1 cellular context compared by ENCODE assay signal in genomic region chr9:137189297-137190295, GRCh38.
TF ChIP-seq lines count a peak whose summit lies in the region.

No MANE protein-coding gene starts in this region.

TF ChIP-seq in SK-N-SH, 30 proteins besides CTCF, POLR2A, EP300 and RAD21 (continued from another document):
- TF ChIP-seq, protein P1, sequence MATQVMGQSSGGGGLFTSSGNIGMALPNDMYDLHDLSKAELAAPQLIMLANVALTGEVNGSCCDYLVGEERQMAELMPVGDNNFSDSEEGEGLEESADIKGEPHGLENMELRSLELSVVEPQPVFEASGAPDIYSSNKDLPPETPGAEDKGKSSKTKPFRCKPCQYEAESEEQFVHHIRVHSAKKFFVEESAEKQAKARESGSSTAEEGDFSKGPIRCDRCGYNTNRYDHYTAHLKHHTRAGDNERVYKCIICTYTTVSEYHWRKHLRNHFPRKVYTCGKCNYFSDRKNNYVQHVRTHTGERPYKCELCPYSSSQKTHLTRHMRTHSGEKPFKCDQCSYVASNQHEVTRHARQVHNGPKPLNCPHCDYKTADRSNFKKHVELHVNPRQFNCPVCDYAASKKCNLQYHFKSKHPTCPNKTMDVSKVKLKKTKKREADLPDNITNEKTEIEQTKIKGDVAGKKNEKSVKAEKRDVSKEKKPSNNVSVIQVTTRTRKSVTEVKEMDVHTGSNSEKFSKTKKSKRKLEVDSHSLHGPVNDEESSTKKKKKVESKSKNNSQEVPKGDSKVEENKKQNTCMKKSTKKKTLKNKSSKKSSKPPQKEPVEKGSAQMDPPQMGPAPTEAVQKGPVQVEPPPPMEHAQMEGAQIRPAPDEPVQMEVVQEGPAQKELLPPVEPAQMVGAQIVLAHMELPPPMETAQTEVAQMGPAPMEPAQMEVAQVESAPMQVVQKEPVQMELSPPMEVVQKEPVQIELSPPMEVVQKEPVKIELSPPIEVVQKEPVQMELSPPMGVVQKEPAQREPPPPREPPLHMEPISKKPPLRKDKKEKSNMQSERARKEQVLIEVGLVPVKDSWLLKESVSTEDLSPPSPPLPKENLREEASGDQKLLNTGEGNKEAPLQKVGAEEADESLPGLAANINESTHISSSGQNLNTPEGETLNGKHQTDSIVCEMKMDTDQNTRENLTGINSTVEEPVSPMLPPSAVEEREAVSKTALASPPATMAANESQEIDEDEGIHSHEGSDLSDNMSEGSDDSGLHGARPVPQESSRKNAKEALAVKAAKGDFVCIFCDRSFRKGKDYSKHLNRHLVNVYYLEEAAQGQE (IDR thresholded peaks at IDR 0.05; ENCODE audit: low read depth, low read length): no peak
- TF ChIP-seq SIN3A (IDR thresholded peaks at IDR 0.05; ENCODE audit: borderline replicate concordance, low read depth, low read length) (no peak), NFIC (IDR thresholded peaks at IDR 0.05; ENCODE audit: borderline replicate concordance) (no peak), IRF3 (IDR thresholded peaks at IDR 0.05; ENCODE audit: low read depth, low read length) (no peak), FOSL2 (IDR thresholded peaks at IDR 0.05; ENCODE audit: borderline replicate concordance, low read depth) (no peak), RFX5 (IDR thresholded peaks at IDR 0.05; ENCODE audit: low read length) (no peak), PBX3 (IDR thresholded peaks at IDR 0.05) (no peak), RXRA (IDR thresholded peaks at IDR 0.05; ENCODE audit: borderline replicate concordance, low read depth) (no peak), CHD2 (IDR thresholded peaks at IDR 0.05; ENCODE audit: low read length, partially characterized antibody) (no peak), ELF1 (IDR thresholded peaks at IDR 0.05) (no peak), GABPA (IDR thresholded peaks at IDR 0.05; ENCODE audit: low read depth) (no peak), FOXM1 (IDR thresholded peaks at IDR 0.05; ENCODE audit: low read depth) (no peak), EZH2phosphoT487 (IDR thresholded peaks at IDR 0.05; ENCODE audit: borderline replicate concordance, low read depth) (no peak), GATA2 (CRISPR knock-in tag; IDR thresholded peaks at IDR 0.05) (no peak), NRF1 (IDR thresholded peaks at IDR 0.05; ENCODE audit: low read depth, low read length) (no peak), RCOR1 (IDR thresholded peaks at IDR 0.05; ENCODE audit: low read length) (no peak)
- TF ChIP-seq, protein P2, sequence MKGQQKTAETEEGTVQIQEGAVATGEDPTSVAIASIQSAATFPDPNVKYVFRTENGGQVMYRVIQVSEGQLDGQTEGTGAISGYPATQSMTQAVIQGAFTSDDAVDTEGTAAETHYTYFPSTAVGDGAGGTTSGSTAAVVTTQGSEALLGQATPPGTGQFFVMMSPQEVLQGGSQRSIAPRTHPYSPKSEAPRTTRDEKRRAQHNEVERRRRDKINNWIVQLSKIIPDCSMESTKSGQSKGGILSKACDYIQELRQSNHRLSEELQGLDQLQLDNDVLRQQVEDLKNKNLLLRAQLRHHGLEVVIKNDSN (IDR thresholded peaks at IDR 0.05; ENCODE audit: borderline replicate concordance, low read depth): no peak
